Comparison of ENCODE assay signal across 8 cellular contexts in genomic region chr1:212284332-212284743, GRCh38. TPM values are rescaled to one million over a fixed set of nuclear protein-coding genes. Genes with fewer than 3 reads are reported as not detected.
DNase-seq lines count a peak whose midpoint lies in the region; ATAC-seq and TF ChIP-seq lines count a peak whose summit lies in the region.

No MANE protein-coding gene starts in this region.

- H3K4me3 Mint-ChIP-seq in Caco-2 (ENCODE audit: unreplicated experiment) = peak overlapping the region; percentile 95

- H3K36me3 Mint-ChIP-seq in Caco-2 (ENCODE audit: insufficient read depth, unreplicated experiment) = peaks cover 27% of the 10 kb centered on the region

- no peak for DNase-seq in Caco-2
- DNase-seq in Panc1 (ENCODE audit: low read depth, low spot score) = no peak
- no peak for DNase-seq in stimulated activated CD4-positive, alpha-beta T cell treated with anti-CD3 and anti-CD28 coated beads, Interleukin-2, amount 100 ng/mL, for 48 hours
- DNase-seq in stimulated activated CD4-positive, alpha-beta T cell treated with anti-CD3 and anti-CD28 coated beads, Interleukin-4, amount 100 ng/mL, for 1 hour = no peak
- DNase-seq in C1 segment of cervical spinal cord (lab: John Stamatoyannopoulos, UW) = no peak
- DNase-seq in stimulated activated naive CD4-positive, alpha-beta T cell treated with Interleukin-2 at 50 U/mL for 16 hours (lab: John Stamatoyannopoulos, UW) = no peak

- 10 to 13% methylated on average over 14 of the region's 14 CpGs for WGBS in esophagus, 2 donors

- no peak for ATAC-seq in Panc1

- H3K27me3 ChIP-seq in Caco-2 (replicated peaks; ENCODE audit: control insufficient read depth, insufficient read depth, low read length) (no peaks in the 10 kb centered on the region), Panc1 (ENCODE audit: control insufficient read depth, insufficient read depth, low read length) (no peaks in the 10 kb centered on the region), esophagus (ENCODE audit: control insufficient read depth in 1 of 2, insufficient read depth in 2 of 2, low read length in 2 of 2) (no peaks in the 10 kb centered on the region), parathyroid adenoma (ENCODE audit: control insufficient read depth, insufficient read depth, low read length) (no peaks in the 10 kb centered on the region)

- H3K79me2 ChIP-seq in parathyroid adenoma = peaks cover 9% of the 10 kb centered on the region

- peaks cover 13% of the 10 kb centered on the region for H3K4me1 Mint-ChIP-seq in Caco-2 (ENCODE audit: low read depth, unreplicated experiment)

- no peaks in the 10 kb centered on the region for H3K27me3 Mint-ChIP-seq in Caco-2 (ENCODE audit: insufficient read depth, unreplicated experiment)

- POLR2A ChIA-PET in Caco-2 (lab: Charles Lee) = interaction anchor here (0.6 to 1.4 kb wide), 8 partner anchors 15 to 324 kb away, joined by 3 to 11 read pairs (median 4); partner anchors contain the start of genes ATF3, DTL, INTS7 and PACC1
- POLR2A ChIA-PET in Panc1 (lab: Charles Lee) = no interaction called here

- H3K4me1 ChIP-seq in Caco-2 = peaks cover 14% of the 10 kb centered on the region
- H3K4me1 ChIP-seq in Panc1 (ENCODE audit: control insufficient read depth, insufficient read depth, low read length) = peaks cover 19% of the 10 kb centered on the region; the same call in 1 of the 2 replicates
- H3K4me1 ChIP-seq in esophagus (ENCODE audit: control insufficient read depth in 2 of 2, insufficient read depth in 2 of 2, low read length in 1 of 2) = no peaks in the 10 kb centered on the region
- peaks cover 3% of the 10 kb centered on the region for H3K4me1 ChIP-seq in parathyroid adenoma

- H2AFZ ChIP-seq in parathyroid adenoma = peak overlapping the region; percentile 91

- peak overlapping the region; percentile 89 for H3K27ac Mint-ChIP-seq in Caco-2 (ENCODE audit: unreplicated experiment)

- H3K9ac ChIP-seq in parathyroid adenoma = no peak overlapping the region

- H3K27ac ChIP-seq in Panc1 (ENCODE audit: low read length) (peak overlapping the region; percentile 89), esophagus (ENCODE audit: low read depth in 2 of 2, low read length in 1 of 2) (peak overlapping the region; percentile 95 to 98), parathyroid adenoma (peak overlapping the region; percentile 94)

- no peaks in the 10 kb centered on the region for H3K36me3 ChIP-seq in Caco-2 (ENCODE audit: control insufficient read depth, insufficient read depth, low read length)
- H3K36me3 ChIP-seq in Panc1 (ENCODE audit: control insufficient read depth, insufficient read depth, low read length) = peaks cover 2% of the 10 kb centered on the region
- H3K36me3 ChIP-seq in esophagus (ENCODE audit: control insufficient read depth in 2 of 2, insufficient read depth in 2 of 2, low read length in 1 of 2) = no peaks in the 10 kb centered on the region
- H3K36me3 ChIP-seq in parathyroid adenoma (ENCODE audit: control insufficient read depth, insufficient read depth, low read length) = no peaks in the 10 kb centered on the region

- TF ChIP-seq CTCF in Caco-2 (IDR thresholded peaks at IDR 0.05; ENCODE audit: insufficient read depth in 1 of 2, low read depth in 1 of 2, low read length in 1 of 2, severe bottlenecking in 1 of 2, unreplicated experiment in 1 of 2) (no peak), Panc1 (IDR thresholded peaks at IDR 0.05) (no peak), parathyroid adenoma (IDR thresholded peaks at IDR 0.05) (no peak)

- H3K4me3 ChIP-seq in Caco-2 (ENCODE audit: low read depth, low read length) (peak overlapping the region; percentile 54), Panc1 (ENCODE audit: low read depth in 2 of 2, low read length in 2 of 2) (peak overlapping the region; percentile 64 to 97), esophagus (ENCODE audit: low read depth in 1 of 2, low read length in 2 of 2) (peak overlapping the region; percentile 72 to 77), parathyroid adenoma (ENCODE audit: low read depth, low read length) (peak overlapping the region; percentile 95)

- BruUV-seq in Caco-2 (replicated peaks; lab: Mats Ljungman, UMichigan) (TSS peak; percentile 76), Panc1 (replicated peaks; lab: Mats Ljungman, UMichigan) (TSS peak; percentile 87)

- in situ Hi-C loops in Panc1 (cut with HindIII; ENCODE audit: low pct_unique_long_range_greater_than_20kb, low sequenced_read_pairs) = no loop called here

- no peaks in the 10 kb centered on the region for H3K9me3 ChIP-seq in Caco-2
- H3K9me3 ChIP-seq in Panc1 (ENCODE audit: control insufficient read depth, insufficient read depth, low read depth, low read length) = no peaks in the 10 kb centered on the region
- no peaks in the 10 kb centered on the region for H3K9me3 ChIP-seq in esophagus (ENCODE audit: control insufficient read depth in 2 of 2, insufficient read depth in 1 of 2, low read depth in 1 of 2, low read length in 1 of 2)
- no peaks in the 10 kb centered on the region for H3K9me3 ChIP-seq in parathyroid adenoma (ENCODE audit: control insufficient read depth, low read length)

- CTCF ChIA-PET in Caco-2 (lab: Charles Lee) = interaction anchor here (0.6 to 1.1 kb wide), 12 partner anchors 9 to 249 kb away, joined by 3 to 8 read pairs (median 6); partner anchors contain the start of genes DTL and INTS7
- CTCF ChIA-PET in Panc1 (lab: Charles Lee) = no interaction called here

- intact Hi-C loops in Caco-2 (cut with micrococcal nuclease; ENCODE audit: unreplicated experiment) = loop anchor here (2.0 kb wide), 2 partner anchors 30 to 146 kb away; no protein-coding TSS in a partner anchor
- intact Hi-C loops in Panc1 (cut with micrococcal nuclease; ENCODE audit: unreplicated experiment) = no loop called here

- no peaks in the 10 kb centered on the region for H3K9me3 Mint-ChIP-seq in Caco-2 (ENCODE audit: unreplicated experiment)

- peak overlapping the region; percentile 99 for H3K4me2 ChIP-seq in parathyroid adenoma (ENCODE audit: low read length)

RNA-seq across cellular contexts. Expression of gene PPP2R5A, which starts 0.9 kb away (rescaled TPM):
- total RNA-seq in Caco-2 (2022) (47.6 and 49.4 TPM in 2 replicates), Panc1 (2021; ENCODE audit: unreplicated experiment) (44.3 TPM)
- polyA plus RNA-seq in Panc1 (2012; ENCODE audit: insufficient read length) = 19.5 TPM
- polyA plus RNA-seq in esophagus = 10 to 100 TPM; 29.0 to 37.3 TPM
